ENCODE assay signal across 1 cellular context in the genomic region with DNA sequence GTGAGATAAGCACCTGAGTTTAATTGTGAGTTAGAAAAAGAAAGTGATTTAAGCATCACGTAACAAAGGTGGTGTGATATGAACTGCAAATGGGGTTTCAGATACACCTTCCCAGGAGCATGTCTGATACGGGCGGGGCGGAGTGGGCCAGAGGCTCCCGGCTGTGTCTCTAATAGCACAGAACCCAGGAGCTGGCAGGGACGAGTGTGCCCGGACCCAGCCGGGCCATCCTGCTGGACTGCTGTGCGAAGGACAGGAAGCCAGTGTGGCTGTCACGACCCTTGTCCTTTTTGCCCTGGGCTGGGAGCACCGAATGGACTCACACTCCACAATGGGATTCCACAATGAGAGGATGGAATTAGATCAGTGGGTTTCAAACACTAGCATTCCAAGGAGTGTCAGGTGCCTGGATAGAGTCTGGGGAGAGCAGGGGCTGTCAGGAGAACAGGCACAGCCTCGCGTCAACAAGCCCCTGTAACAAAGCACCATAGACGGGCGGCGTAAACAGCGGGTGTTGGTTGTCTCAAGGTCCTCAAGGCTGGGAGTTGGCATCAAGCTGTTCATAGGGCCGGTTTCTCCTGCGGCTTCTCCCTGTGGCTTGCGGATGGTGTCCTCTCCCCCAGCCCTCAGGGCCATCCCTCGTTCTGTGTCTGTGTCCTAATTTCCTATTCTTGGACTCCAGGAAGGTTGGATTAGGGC.
TF ChIP-seq lines count a peak whose summit lies in the region.

No MANE protein-coding gene starts in this region.

TF ChIP-seq in IMR-90, 13 proteins besides CTCF, POLR2A, EP300 and RAD21 (continued from another document):
- TF ChIP-seq, protein P1, sequence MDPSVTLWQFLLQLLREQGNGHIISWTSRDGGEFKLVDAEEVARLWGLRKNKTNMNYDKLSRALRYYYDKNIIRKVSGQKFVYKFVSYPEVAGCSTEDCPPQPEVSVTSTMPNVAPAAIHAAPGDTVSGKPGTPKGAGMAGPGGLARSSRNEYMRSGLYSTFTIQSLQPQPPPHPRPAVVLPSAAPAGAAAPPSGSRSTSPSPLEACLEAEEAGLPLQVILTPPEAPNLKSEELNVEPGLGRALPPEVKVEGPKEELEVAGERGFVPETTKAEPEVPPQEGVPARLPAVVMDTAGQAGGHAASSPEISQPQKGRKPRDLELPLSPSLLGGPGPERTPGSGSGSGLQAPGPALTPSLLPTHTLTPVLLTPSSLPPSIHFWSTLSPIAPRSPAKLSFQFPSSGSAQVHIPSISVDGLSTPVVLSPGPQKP (IDR thresholded peaks at IDR 0.05; ENCODE audit: borderline replicate concordance, low read depth, low read length): no peak
- TF ChIP-seq MXI1 (IDR thresholded peaks at IDR 0.05; ENCODE audit: borderline replicate concordance, low read depth, low read length): no peak
- no peak for TF ChIP-seq CEBPB (IDR thresholded peaks at IDR 0.05; ENCODE audit: low read depth, low read length)
- TF ChIP-seq MAZ (IDR thresholded peaks at IDR 0.05; ENCODE audit: borderline replicate concordance, low read depth, low read length): no peak
- no peak for TF ChIP-seq RCOR1 (IDR thresholded peaks at IDR 0.05; ENCODE audit: insufficient replicate concordance, low read length)
- TF ChIP-seq, protein P2, sequence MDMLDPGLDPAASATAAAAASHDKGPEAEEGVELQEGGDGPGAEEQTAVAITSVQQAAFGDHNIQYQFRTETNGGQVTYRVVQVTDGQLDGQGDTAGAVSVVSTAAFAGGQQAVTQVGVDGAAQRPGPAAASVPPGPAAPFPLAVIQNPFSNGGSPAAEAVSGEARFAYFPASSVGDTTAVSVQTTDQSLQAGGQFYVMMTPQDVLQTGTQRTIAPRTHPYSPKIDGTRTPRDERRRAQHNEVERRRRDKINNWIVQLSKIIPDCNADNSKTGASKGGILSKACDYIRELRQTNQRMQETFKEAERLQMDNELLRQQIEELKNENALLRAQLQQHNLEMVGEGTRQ (IDR thresholded peaks at IDR 0.05; ENCODE audit: low read depth, low read length): no peak
- TF ChIP-seq CHD1 (IDR thresholded peaks at IDR 0.05; ENCODE audit: low read depth, low read length): no peak
- no peak for TF ChIP-seq BHLHE40 (IDR thresholded peaks at IDR 0.05; ENCODE audit: low read depth, low read length)
TF ChIP-seq in IMR-90: peak in this region for 0.
